In genomic region chr2:74507926-74508520, GRCh38 we compare ENCODE assay signal across 8 cellular contexts. TPM values are rescaled to one million over a fixed set of nuclear protein-coding genes. Genes with fewer than 3 reads are reported as not detected.
DNase-seq lines count a peak whose midpoint lies in the region; ATAC-seq and TF ChIP-seq lines count a peak whose summit lies in the region.

No MANE protein-coding gene starts in this region.

- 5 to 6% methylated on average over 38 of the region's 38 CpGs for WGBS in GM23248 (ENCODE audit: low coverage in 1 of 2, low lambda C conversion rate in 2 of 2, missing lambda C conversion rate in 2 of 2), 2 experiments
- WGBS in adipose tissue, 3 donors = 9 to 17% (median 14%) methylated on average over 38 of the region's 38 CpGs
- 3% methylated on average over 36 of the region's 38 CpGs for WGBS in hepatocyte (ENCODE audit: low lambda C conversion rate, missing lambda C conversion rate)

- no peaks in the 10 kb centered on the region for H3K9me3 ChIP-seq in GM23248 (ENCODE audit: low read depth)
- no peaks in the 10 kb centered on the region for H3K9me3 ChIP-seq in hepatocyte (ENCODE audit: low read depth)
- no peaks in the 10 kb centered on the region for H3K9me3 ChIP-seq in gastrocnemius medialis

- H3K4me2 ChIP-seq in GM23248 (ENCODE audit: unreplicated experiment) = peak overlapping the region; percentile 94
- peak overlapping the region; percentile 93 for H3K4me2 ChIP-seq in hepatocyte

- no peak for TF ChIP-seq POLR2A in gastrocnemius medialis (IDR thresholded peaks at IDR 0.05)

- H3K9me2 ChIP-seq in GM23248 (ENCODE audit: insufficient read depth) (no peaks in the 10 kb centered on the region), hepatocyte (replicated peaks; ENCODE audit: insufficient read depth) (no peaks in the 10 kb centered on the region)

- peak overlapping the region; percentile 94 for H2AFZ ChIP-seq in GM23248
- peak overlapping the region; percentile 98 for H2AFZ ChIP-seq in hepatocyte

- peak overlapping the region; percentile 96 for H3K27ac ChIP-seq in GM23248
- peak overlapping the region; percentile 58 for H3K27ac ChIP-seq in adipose tissue (ENCODE audit: low read depth, low read length)
- peak overlapping the region; percentile 97 for H3K27ac ChIP-seq in hepatocyte
- peak overlapping the region; percentile 92 to 100 (median 98) for H3K27ac ChIP-seq in gastrocnemius medialis

- DNase-seq in Daoy (ENCODE audit: low read depth) (peak; percentile 40), GM23248 (peak; percentile 91), NCI-H1694 (lab: John Stamatoyannopoulos, UW) (peak; percentile 47), hepatocyte (ENCODE audit: low spot score) (peak; percentile 69), gastrocnemius medialis (no peak), DMS153 (lab: John Stamatoyannopoulos, UW) (no peak), occipital lobe (lab: John Stamatoyannopoulos, UW) (no peak)

- peak overlapping the region; percentile 92 for H3K9ac ChIP-seq in GM23248

- H3K79me2 ChIP-seq in GM23248 (ENCODE audit: insufficient read depth) (peaks cover 26% of the 10 kb centered on the region), hepatocyte (peaks cover 37% of the 10 kb centered on the region)

- ATAC-seq in gastrocnemius medialis = peak; percentile 3 to 20

- intact Hi-C loops in gastrocnemius medialis (cut with DNase I; ENCODE audit: low total_unique reads) = loop anchor here (1.0 kb wide), 4 partner anchors 21 to 54 kb away; partner anchors contain the start of genes AUP1, HTRA2 and TTC31

- in situ Hi-C loops in GM23248 (cut with MboI) = no loop called here
- in situ Hi-C loops in gastrocnemius medialis (cut with MboI; ENCODE audit: low sequenced_read_pairs in 4 of 4) = no loop called here

- no peaks in the 10 kb centered on the region for H3K36me3 ChIP-seq in GM23248 (ENCODE audit: low read depth)
- no peaks in the 10 kb centered on the region for H3K36me3 ChIP-seq in hepatocyte (replicated peaks; ENCODE audit: insufficient read depth, low read depth)
- peaks cover 0 to 18% of the 10 kb centered on the region in 2 donors for H3K36me3 ChIP-seq in gastrocnemius medialis

- H4K20me1 ChIP-seq in GM23248 (ENCODE audit: insufficient read depth) (no peaks in the 10 kb centered on the region), hepatocyte (ENCODE audit: insufficient read depth, poor library complexity, severe bottlenecking) (no peaks in the 10 kb centered on the region)

- H3K27me3 ChIP-seq in GM23248 (replicated peaks; ENCODE audit: insufficient read depth) (peaks cover 14% of the 10 kb centered on the region), hepatocyte (peaks cover 34% of the 10 kb centered on the region), gastrocnemius medialis (peaks cover 27 to 53% (median 37%) of the 10 kb centered on the region in 3 donors)

- H3F3A ChIP-seq in GM23248 (ENCODE audit: insufficient read depth) = peaks cover 18% of the 10 kb centered on the region

- TF ChIP-seq CTCF in hepatocyte (IDR thresholded peaks at IDR 0.05; ENCODE audit: poor library complexity) (no peak), gastrocnemius medialis (IDR thresholded peaks at IDR 0.05 in 4 of 5, conservative IDR thresholded peaks at IDR 0.05 in 1 of 5) (no peak)

- H3K4me1 ChIP-seq in GM23248 (ENCODE audit: insufficient read depth) (peaks cover 23% of the 10 kb centered on the region), hepatocyte (ENCODE audit: insufficient read depth) (peaks cover 29% of the 10 kb centered on the region), gastrocnemius medialis (peaks cover 25 to 36% of the 10 kb centered on the region in 2 donors)

- H3K4me3 ChIP-seq in GM23248 (peak overlapping the region; percentile 90), hepatocyte (peak overlapping the region; percentile 47), gastrocnemius medialis (peak overlapping the region; percentile 75 to 99 (median 84))

RNA-seq across cellular contexts. Expression of gene PCGF1, which starts 0.5 kb away (rescaled TPM):
- total RNA-seq in Daoy (2014; rRNA removed; shearing (Covaris generic)) = 22.8 and 42.1 TPM in 2 replicates
- 15.6 and 24.1 TPM in 2 replicates for total RNA-seq in GM23248 (2014; rRNA removed; shearing (Covaris generic))
- 23.5 and 24.8 TPM in 2 replicates for polyA plus RNA-seq in GM23248 (2016; fragmentation: Nextera tagmentation; extraction: Ambion mirVana)
- polyA plus RNA-seq in adipose tissue = 10 to 100 TPM; 11.1 to 22.5 (median 11.5) TPM
- total RNA-seq in hepatocyte = 10.4 and 10.6 TPM in 2 replicates
- 29.0 and 30.2 TPM in 2 replicates for polyA plus RNA-seq in hepatocyte
- 10 to 100 TPM; 14.2 to 23.6 (median 20.0) TPM for total RNA-seq in gastrocnemius medialis
- total RNA-seq in occipital lobe = 6.4 TPM

RNA-seq across cellular contexts. Expression of gene TLX2, which starts 6.2 kb away (rescaled TPM):
- 0.77 TPM in 1 of 2 replicates, not detected in the other for total RNA-seq in Daoy (2014; rRNA removed; shearing (Covaris generic))
- total RNA-seq in GM23248 (2014; rRNA removed; shearing (Covaris generic)) = not detected in 2 replicates
- polyA plus RNA-seq in GM23248 (2016; fragmentation: Nextera tagmentation; extraction: Ambion mirVana) = not detected in 2 replicates
- under 1 TPM in 1 of 3 donors, not detected in 2; 0.03 TPM for polyA plus RNA-seq in adipose tissue
- not detected in 2 replicates for total RNA-seq in hepatocyte
- polyA plus RNA-seq in hepatocyte = not detected in 2 replicates
- total RNA-seq in gastrocnemius medialis = not detected
- not detected for total RNA-seq in occipital lobe

RNA-seq across cellular contexts. Expression of gene LBX2, which starts 8.6 kb away (rescaled TPM):
- 0.97 and 1.7 TPM in 2 replicates for total RNA-seq in Daoy (2014; rRNA removed; shearing (Covaris generic))
- 0.38 and 4.6 TPM in 2 replicates for total RNA-seq in GM23248 (2014; rRNA removed; shearing (Covaris generic))
- 0.87 and 1.1 TPM in 2 replicates for polyA plus RNA-seq in GM23248 (2016; fragmentation: Nextera tagmentation; extraction: Ambion mirVana)
- 1 to 10 TPM; 1.3 to 3.3 (median 1.4) TPM for polyA plus RNA-seq in adipose tissue
- total RNA-seq in hepatocyte = 2.5 and 3.4 TPM in 2 replicates
- 3.1 and 5.2 TPM in 2 replicates for polyA plus RNA-seq in hepatocyte
- under 1 TPM in 1 of 4 donors, not detected in 3; 0.59 TPM for total RNA-seq in gastrocnemius medialis
- total RNA-seq in occipital lobe = not detected

RNA-seq across cellular contexts. Expression of gene DQX1, which starts 18.0 kb away (rescaled TPM):
- total RNA-seq in Daoy (2014; rRNA removed; shearing (Covaris generic)) = 1.1 TPM in 1 of 2 replicates, not detected in the other
- not detected in 2 replicates for total RNA-seq in GM23248 (2014; rRNA removed; shearing (Covaris generic))
- not detected in 2 replicates for polyA plus RNA-seq in GM23248 (2016; fragmentation: Nextera tagmentation; extraction: Ambion mirVana)
- under 1 TPM in 2 of 3 donors, not detected in 1; 0.31 to 0.51 TPM for polyA plus RNA-seq in adipose tissue
- 1.2 and 4.0 TPM in 2 replicates for total RNA-seq in hepatocyte
- 0.73 TPM in 1 of 2 replicates, not detected in the other for polyA plus RNA-seq in hepatocyte
- under 1 TPM in 1 of 4 donors, not detected in 3; 0.24 TPM for total RNA-seq in gastrocnemius medialis
- not detected for total RNA-seq in occipital lobe

RNA-seq across cellular contexts. Expression of gene AUP1, which starts 21.5 kb away (rescaled TPM):
- 135 TPM in 2 replicates for total RNA-seq in Daoy (2014; rRNA removed; shearing (Covaris generic))
- total RNA-seq in GM23248 (2014; rRNA removed; shearing (Covaris generic)) = 114 and 119 TPM in 2 replicates
- polyA plus RNA-seq in GM23248 (2016; fragmentation: Nextera tagmentation; extraction: Ambion mirVana) = 119 and 122 TPM in 2 replicates
- 100 to 1,000 TPM in 2 of 3 donors, 10 to 100 TPM in 1; 86.1 to 159 (median 152) TPM for polyA plus RNA-seq in adipose tissue
- 121 and 138 TPM in 2 replicates for total RNA-seq in hepatocyte
- 195 and 212 TPM in 2 replicates for polyA plus RNA-seq in hepatocyte
- 100 to 1,000 TPM; 112 to 148 (median 115) TPM for total RNA-seq in gastrocnemius medialis
- 40.4 TPM for total RNA-seq in occipital lobe

Comparison
In these comparisons a context has a peak if more than half of its experiments do, and no peak if none do; other contexts are left out.
1. DNase-seq: peak in Daoy (single experiment), GM23248 (single experiment), NCI-H1694 (single experiment) and hepatocyte (single experiment); none in gastrocnemius medialis (0 of 2), DMS153 (single experiment) and occipital lobe (single experiment).
2. Peak in every context shown above with its lines, with median percentiles within 50 percentile points of each other: H3K27ac ChIP-seq and H3K4me3 ChIP-seq.